1 cellular context compared by ENCODE assay signal in genomic region chr16:30011505-30012480, GRCh38.
TF ChIP-seq lines count a peak whose summit lies in the region.

No MANE protein-coding gene starts in this region.

TF ChIP-seq in WTC11, 78 proteins besides CTCF, POLR2A, EP300 and RAD21 (continued from another document):
- TF ChIP-seq, protein P1, sequence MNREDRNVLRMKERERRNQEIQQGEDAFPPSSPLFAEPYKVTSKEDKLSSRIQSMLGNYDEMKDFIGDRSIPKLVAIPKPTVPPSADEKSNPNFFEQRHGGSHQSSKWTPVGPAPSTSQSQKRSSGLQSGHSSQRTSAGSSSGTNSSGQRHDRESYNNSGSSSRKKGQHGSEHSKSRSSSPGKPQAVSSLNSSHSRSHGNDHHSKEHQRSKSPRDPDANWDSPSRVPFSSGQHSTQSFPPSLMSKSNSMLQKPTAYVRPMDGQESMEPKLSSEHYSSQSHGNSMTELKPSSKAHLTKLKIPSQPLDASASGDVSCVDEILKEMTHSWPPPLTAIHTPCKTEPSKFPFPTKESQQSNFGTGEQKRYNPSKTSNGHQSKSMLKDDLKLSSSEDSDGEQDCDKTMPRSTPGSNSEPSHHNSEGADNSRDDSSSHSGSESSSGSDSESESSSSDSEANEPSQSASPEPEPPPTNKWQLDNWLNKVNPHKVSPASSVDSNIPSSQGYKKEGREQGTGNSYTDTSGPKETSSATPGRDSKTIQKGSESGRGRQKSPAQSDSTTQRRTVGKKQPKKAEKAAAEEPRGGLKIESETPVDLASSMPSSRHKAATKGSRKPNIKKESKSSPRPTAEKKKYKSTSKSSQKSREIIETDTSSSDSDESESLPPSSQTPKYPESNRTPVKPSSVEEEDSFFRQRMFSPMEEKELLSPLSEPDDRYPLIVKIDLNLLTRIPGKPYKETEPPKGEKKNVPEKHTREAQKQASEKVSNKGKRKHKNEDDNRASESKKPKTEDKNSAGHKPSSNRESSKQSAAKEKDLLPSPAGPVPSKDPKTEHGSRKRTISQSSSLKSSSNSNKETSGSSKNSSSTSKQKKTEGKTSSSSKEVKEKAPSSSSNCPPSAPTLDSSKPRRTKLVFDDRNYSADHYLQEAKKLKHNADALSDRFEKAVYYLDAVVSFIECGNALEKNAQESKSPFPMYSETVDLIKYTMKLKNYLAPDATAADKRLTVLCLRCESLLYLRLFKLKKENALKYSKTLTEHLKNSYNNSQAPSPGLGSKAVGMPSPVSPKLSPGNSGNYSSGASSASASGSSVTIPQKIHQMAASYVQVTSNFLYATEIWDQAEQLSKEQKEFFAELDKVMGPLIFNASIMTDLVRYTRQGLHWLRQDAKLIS (CRISPR knock-in tag; IDR thresholded peaks at IDR 0.05; ENCODE audit: borderline replicate concordance) = no peak
- no peak for TF ChIP-seq E2F1 (CRISPR knock-in tag; IDR thresholded peaks at IDR 0.05)
